16 cellular contexts compared by ENCODE assay signal in the genomic region with DNA sequence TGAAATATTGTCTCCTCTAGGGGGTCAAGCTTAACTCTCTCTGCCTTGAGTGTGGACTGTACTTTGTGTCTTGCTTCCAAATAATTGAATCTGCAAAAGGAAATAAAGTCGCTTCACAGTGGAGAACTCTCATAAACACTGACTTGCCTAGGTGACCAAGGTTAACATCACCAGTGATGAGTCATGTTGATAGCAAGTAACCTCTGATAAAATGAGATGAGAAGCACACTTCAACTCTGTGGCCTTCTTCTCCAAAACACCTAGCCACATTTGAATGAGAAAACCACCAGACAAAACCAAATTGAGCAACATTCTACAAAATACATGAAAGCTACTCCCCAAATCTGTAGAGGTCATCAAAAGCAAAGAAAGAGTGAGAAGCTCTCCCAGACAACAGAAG. TPM values are rescaled to one million over a fixed set of nuclear protein-coding genes. Genes with fewer than 3 reads are reported as not detected.
DNase-seq lines count a peak whose midpoint lies in the region; ATAC-seq lines count a peak whose summit lies in the region.
"Had no signal": no experiment of that assay in that cellular context is flagged by ENCODE, and none has a peak within 500 bp of the region (broad histone marks: within the 10 kb centered on the region; RNA-seq: fewer than 3 reads in every experiment).

No MANE protein-coding gene starts in this region.

- peaks cover 29% of the 10 kb centered on the region for H3K27me3 Mint-ChIP-seq in activated T-cell treated with anti-CD3 and anti-CD28 coated beads, Interleukin-2, amount 50 U/mL, for 72 hours (ENCODE audit: low read depth)

- H3K27ac Mint-ChIP-seq in activated T-cell treated with anti-CD3 and anti-CD28 coated beads, Interleukin-2, amount 50 U/mL, for 72 hours, result no peak overlapping the region
- no peak overlapping the region for H3K27ac Mint-ChIP-seq in stimulated activated effector memory CD8-positive, alpha-beta T cell treated with anti-CD3 and anti-CD28 coated beads, Interleukin-12 subunit alpha, Interleukin-12 subunit beta, amount 100 ng/mL, for 72 hours
- H3K27ac Mint-ChIP-seq: activated T-cell treated with anti-CD3 and anti-CD28 coated beads, Interleukin-2, amount 50 U/mL, for 24 hours; endodermal cell; stimulated activated naive B cell treated with anti-CD40 and anti-IgM and Interleukin-4, amounts not matched to agents 10 μg/mL and 1 μg/mL and 100 μg/mL, for 72 hours; WTC11 had no signal

- H3K4me3 Mint-ChIP-seq in activated T-cell treated with anti-CD3 and anti-CD28 coated beads, Interleukin-2, amount 50 U/mL, for 72 hours, result peak overlapping the region in 1 of 2 donors; percentile 2
- H3K4me3 Mint-ChIP-seq in stimulated activated effector memory CD8-positive, alpha-beta T cell treated with anti-CD3 and anti-CD28 coated beads, Interleukin-12 subunit alpha, Interleukin-12 subunit beta, amount 100 ng/mL, for 72 hours, result no peak overlapping the region
- H3K4me3 Mint-ChIP-seq: activated T-cell treated with anti-CD3 and anti-CD28 coated beads, Interleukin-2, amount 50 U/mL, for 24 hours; CD8-positive, alpha-beta memory T cell; endodermal cell; stimulated activated naive B cell treated with anti-CD40 and anti-IgM and Interleukin-4, amounts not matched to agents 10 μg/mL and 1 μg/mL and 100 μg/mL, for 72 hours; WTC11 had no signal

- peak; percentile 98 to 99 for ATAC-seq in activated T-cell treated with anti-CD3 and anti-CD28 coated beads, Interleukin-2, amount 50 U/mL, for 72 hours (replicated peaks in 1 of 2)
- ATAC-seq in HG02981 (IDR thresholded peaks at IDR 0.05; ENCODE audit: unreplicated experiment) (peak; percentile 72), GM18519 (IDR thresholded peaks at IDR 0.05; ENCODE audit: low FRiP score, unreplicated experiment) (no peak)
- ATAC-seq in stimulated activated effector memory CD8-positive, alpha-beta T cell treated with anti-CD3 and anti-CD28 coated beads, Interleukin-12 subunit alpha, Interleukin-12 subunit beta, amount 100 ng/mL, for 72 hours, result peak; percentile 99
- ATAC-seq: stimulated activated naive B cell treated with anti-CD40 and anti-IgM and Interleukin-4, amounts not matched to agents 10 μg/mL and 1 μg/mL and 100 μg/mL, for 72 hours; WTC11 had no signal

- H3K4me1 Mint-ChIP-seq in activated T-cell treated with anti-CD3 and anti-CD28 coated beads, Interleukin-2, amount 50 U/mL, for 72 hours (ENCODE audit: low read depth), result peaks cover 10% of the 10 kb centered on the region
- H3K4me1 Mint-ChIP-seq in stimulated activated effector memory CD8-positive, alpha-beta T cell treated with anti-CD3 and anti-CD28 coated beads, Interleukin-12 subunit alpha, Interleukin-12 subunit beta, amount 100 ng/mL, for 72 hours, result peaks cover 4% of the 10 kb centered on the region
- H3K4me1 Mint-ChIP-seq: CD8-positive, alpha-beta memory T cell; endodermal cell; stimulated activated naive B cell treated with anti-CD40 and anti-IgM and Interleukin-4, amounts not matched to agents 10 μg/mL and 1 μg/mL and 100 μg/mL, for 72 hours; WTC11 had no signal

- no peaks in the 10 kb centered on the region for H3K36me3 Mint-ChIP-seq in activated T-cell treated with anti-CD3 and anti-CD28 coated beads, Interleukin-2, amount 50 U/mL, for 72 hours (ENCODE audit: insufficient read depth in 2 of 2)
- no peaks in the 10 kb centered on the region for H3K36me3 Mint-ChIP-seq in stimulated activated effector memory CD8-positive, alpha-beta T cell treated with anti-CD3 and anti-CD28 coated beads, Interleukin-12 subunit alpha, Interleukin-12 subunit beta, amount 100 ng/mL, for 72 hours
- H3K36me3 Mint-ChIP-seq: CD8-positive, alpha-beta memory T cell; stimulated activated naive B cell treated with anti-CD40 and anti-IgM and Interleukin-4, amounts not matched to agents 10 μg/mL and 1 μg/mL and 100 μg/mL, for 72 hours; WTC11 had no signal

- H3K9me3 Mint-ChIP-seq in activated T-cell treated with anti-CD3 and anti-CD28 coated beads, Interleukin-2, amount 50 U/mL, for 72 hours, result no peaks in the 10 kb centered on the region
- no peaks in the 10 kb centered on the region for H3K9me3 Mint-ChIP-seq in stimulated activated effector memory CD8-positive, alpha-beta T cell treated with anti-CD3 and anti-CD28 coated beads, Interleukin-12 subunit alpha, Interleukin-12 subunit beta, amount 100 ng/mL, for 72 hours
- H3K9me3 Mint-ChIP-seq: activated T-cell treated with anti-CD3 and anti-CD28 coated beads, Interleukin-2, amount 50 U/mL, for 24 hours; CD8-positive, alpha-beta memory T cell; endodermal cell; stimulated activated naive B cell treated with anti-CD40 and anti-IgM and Interleukin-4, amounts not matched to agents 10 μg/mL and 1 μg/mL and 100 μg/mL, for 72 hours; WTC11 had no signal

- peak; percentile 8 to 9 for DNase-seq in activated T-cell treated with anti-CD3 and anti-CD28 coated beads, Interleukin-2, amount 50 U/mL, for 72 hours
- no peak for DNase-seq in activated T-cell treated with anti-CD3 and anti-CD28 coated beads for 4 hours
- DNase-seq in RPMI8226, result peak; percentile 19
- no peak for DNase-seq in stimulated activated effector memory CD8-positive, alpha-beta T cell treated with anti-CD3 and anti-CD28 coated beads, Interleukin-12 subunit alpha, Interleukin-12 subunit beta, amount 100 ng/mL, for 72 hours (ENCODE audit: low spot score in 2 of 2)
- no peak for DNase-seq in H4 (ENCODE audit: low spot score)
- no peak for DNase-seq in stimulated activated CD4-positive, alpha-beta T cell treated with anti-CD3 and anti-CD28 coated beads, Interleukin-12 subunit alpha, Interleukin-12 subunit beta, amount 100 ng/mL, for 4 hours
- DNase-seq: activated T-cell treated with anti-CD3 and anti-CD28 coated beads, Interleukin-2, amount 50 U/mL, for 24 hours; amygdala; CD8-positive, alpha-beta memory T cell; endodermal cell; left ventricle myocardium inferior; posterior cingulate gyrus; stimulated activated naive B cell treated with anti-CD40 and anti-IgM and Interleukin-4, amounts not matched to agents 10 μg/mL and 1 μg/mL and 100 μg/mL, for 72 hours had no signal

RNA-seq across cellular contexts. Expression of gene PDE4B, which starts 37.6 kb away (rescaled TPM):
- total RNA-seq in activated T-cell treated with anti-CD3 and anti-CD28 coated beads, Interleukin-2, amount 50 U/mL, for 72 hours, result 10 to 100 TPM; 23.6 to 53.9 TPM
- 7.1 and 9.4 TPM in 2 replicates for total RNA-seq in H4 (2014; rRNA removed; shearing (Covaris generic))

Comparison
In these comparisons a context has a peak if more than half of its experiments do, and no peak if none do; other contexts are left out.
1. DNase-seq: peak in activated T-cell treated with anti-CD3 and anti-CD28 coated beads, Interleukin-2, amount 50 U/mL, for 72 hours (2 of 2) and RPMI8226 (single experiment); none in activated T-cell treated with anti-CD3 and anti-CD28 coated beads for 4 hours (single experiment), stimulated activated effector memory CD8-positive, alpha-beta T cell treated with anti-CD3 and anti-CD28 coated beads, Interleukin-12 subunit alpha, Interleukin-12 subunit beta, amount 100 ng/mL, for 72 hours (0 of 2), H4 (single experiment) and stimulated activated CD4-positive, alpha-beta T cell treated with anti-CD3 and anti-CD28 coated beads, Interleukin-12 subunit alpha, Interleukin-12 subunit beta, amount 100 ng/mL, for 4 hours (single experiment).